40 cellular contexts compared by ENCODE assay signal in the genomic region with DNA sequence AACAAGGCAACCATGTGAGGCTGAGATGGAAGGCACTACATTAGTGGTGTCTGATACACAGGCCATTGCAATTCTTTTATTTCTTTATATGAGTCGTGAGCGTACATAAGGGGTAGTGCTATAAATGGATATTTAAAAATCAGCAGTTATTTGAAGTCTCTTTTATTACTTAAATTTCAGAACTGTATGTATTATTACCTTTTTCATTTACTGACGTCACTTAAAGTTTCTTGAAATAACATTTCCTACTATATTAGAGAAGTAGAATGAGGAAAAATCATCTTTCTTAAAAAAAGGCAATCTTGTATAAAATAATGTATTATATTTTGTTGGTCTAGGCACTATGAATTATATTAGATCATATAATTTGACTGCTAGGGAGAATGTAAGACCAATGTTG.
"Had no signal": no experiment of that assay in that cellular context is flagged by ENCODE, and none has a peak within 500 bp of the region (broad histone marks: within the 10 kb centered on the region; RNA-seq: fewer than 3 reads in every experiment).

No MANE protein-coding gene starts in this region.

- H3K27ac ChIP-seq: adrenal gland, ascending aorta, body of pancreas, brain microvascular endothelial cell, breast epithelium, cardiac muscle cell had no signal

- H3K9me3 ChIP-seq: adrenal gland, body of pancreas had no signal

- H3K27me3 ChIP-seq: adrenal gland, ascending aorta, body of pancreas, brain microvascular endothelial cell, breast epithelium, cardiac muscle cell had no signal

- H3K4me1 ChIP-seq: adrenal gland, ascending aorta, body of pancreas, breast epithelium had no signal

- DNase-seq: activated effector memory CD4-positive, alpha-beta T cell treated with anti-CD3 and anti-CD28 coated beads, Interleukin-2, amount 50 U/mL, for 16 hours; activated effector memory CD4-positive, alpha-beta T cell treated with Interleukin-2 at 50 U/mL for 16 hours; activated gamma-delta T cell; activated gamma-delta T cell treated with Interleukin-2 at 50 U/mL for 16 hours; activated naive CD4-positive, alpha-beta T cell; activated naive CD4-positive, alpha-beta T cell treated with anti-CD3 and anti-CD28 coated beads for 36 hours; activated naive CD4-positive, alpha-beta T cell treated with anti-CD3 and anti-CD28 coated beads, Interleukin-2, amount 10 ng/mL, durations not matched to agents 7 days and 5 days; activated naive CD4-positive, alpha-beta T cell treated with anti-CD3 and anti-CD28 coated beads, Interleukin-2, amount 50 U/mL, for 16 hours; activated naive CD4-positive, alpha-beta T cell treated with Interleukin-2 at 50 U/mL for 16 hours; activated naive CD8-positive, alpha-beta T cell treated with anti-CD3 and anti-CD28 coated beads for 36 hours; activated naive CD8-positive, alpha-beta T cell treated with anti-CD3 and anti-CD28 coated beads, Interleukin-2, amount 10 ng/mL, durations not matched to agents 7 days and 5 days; activated naive CD8-positive, alpha-beta T cell treated with anti-CD3 and anti-CD28 coated beads, Interleukin-2, amount 50 U/mL, for 24 hours; activated T-cell treated with anti-CD3 and anti-CD28 coated beads, Interleukin-2, amount 50 U/mL, for 1 hour; activated T-cell treated with anti-CD3 and anti-CD28 coated beads, Interleukin-2, amount 50 U/mL, for 24 hours; activated T-cell treated with anti-CD3 and anti-CD28 coated beads, Interleukin-2, amount 50 U/mL, for 4 hours; activated T-cell treated with anti-CD3 and anti-CD28 coated beads, Interleukin-2, amount 50 U/mL, for 48 hours; activated T-cell treated with anti-CD3 and anti-CD28 coated beads, Interleukin-2, amount 50 U/mL, for 72 hours; adrenal gland; amniotic stem cell; amygdala; anterior cingulate cortex; aorta; body of pancreas; brain microvascular endothelial cell; caudate nucleus; central memory CD4-positive, alpha-beta T cell; cerebellar nuclear complex had no signal

- ATAC-seq: activated naive CD4-positive, alpha-beta T cell treated with anti-CD3 and anti-CD28 coated beads, Interleukin-2, amount 50 U/mL, for 72 hours; activated naive CD8-positive, alpha-beta T cell treated with anti-CD3 and anti-CD28 coated beads, Interleukin-2, amount 50 U/mL, for 24 hours; activated T-cell treated with anti-CD3 and anti-CD28 coated beads, Interleukin-2, amount 50 U/mL, for 4 hours; activated T-cell treated with anti-CD3 and anti-CD28 coated beads, Interleukin-2, amount 50 U/mL, for 72 hours; activated T-helper 17 cell treated with anti-CD3 and anti-CD28 coated beads, Interleukin-2, amount 50 U/mL, for 72 hours; body of pancreas had no signal

- H3K4me3 ChIP-seq: adrenal gland, ascending aorta, body of pancreas, breast epithelium, cardiac muscle cell had no signal

- H3K36me3 Mint-ChIP-seq: activated naive CD4-positive, alpha-beta T cell treated with anti-CD3 and anti-CD28 coated beads, Interleukin-2, amount 10 ng/mL, durations not matched to agents 7 days and 5 days; activated naive CD4-positive, alpha-beta T cell treated with anti-CD3 and anti-CD28 coated beads, Interleukin-2, amount 50 U/mL, for 24 hours; activated naive CD4-positive, alpha-beta T cell treated with anti-CD3 and anti-CD28 coated beads, Interleukin-2, amount 50 U/mL, for 72 hours; activated naive CD8-positive, alpha-beta T cell; activated naive CD8-positive, alpha-beta T cell treated with anti-CD3 and anti-CD28 coated beads for 36 hours; activated naive CD8-positive, alpha-beta T cell treated with anti-CD3 and anti-CD28 coated beads, Interleukin-2, amount 10 ng/mL, durations not matched to agents 7 days and 5 days; brain had no signal

- H3K4me1 Mint-ChIP-seq: activated naive CD4-positive, alpha-beta T cell treated with anti-CD3 and anti-CD28 coated beads, Interleukin-2, amount 10 ng/mL, durations not matched to agents 7 days and 5 days; activated naive CD4-positive, alpha-beta T cell treated with anti-CD3 and anti-CD28 coated beads, Interleukin-2, amount 50 U/mL, for 24 hours; activated naive CD8-positive, alpha-beta T cell treated with anti-CD3 and anti-CD28 coated beads for 36 hours; activated naive CD8-positive, alpha-beta T cell treated with anti-CD3 and anti-CD28 coated beads, Interleukin-2, amount 10 ng/mL, durations not matched to agents 7 days and 5 days; activated naive CD8-positive, alpha-beta T cell treated with anti-CD3 and anti-CD28 coated beads, Interleukin-2, amount 50 U/mL, for 24 hours; activated T-helper 17 cell treated with anti-CD3 and anti-CD28 coated beads, Interleukin-2, amount 50 U/mL, for 72 hours; brain; central memory CD8-positive, alpha-beta T cell had no signal

- H3K27me3 Mint-ChIP-seq: activated naive CD4-positive, alpha-beta T cell treated with anti-CD3 and anti-CD28 coated beads, Interleukin-2, amount 10 ng/mL, durations not matched to agents 7 days and 5 days; activated naive CD4-positive, alpha-beta T cell treated with anti-CD3 and anti-CD28 coated beads, Interleukin-2, amount 50 U/mL, for 24 hours; activated naive CD8-positive, alpha-beta T cell; activated naive CD8-positive, alpha-beta T cell treated with anti-CD3 and anti-CD28 coated beads for 36 hours; activated naive CD8-positive, alpha-beta T cell treated with anti-CD3 and anti-CD28 coated beads, Interleukin-2, amount 10 ng/mL, durations not matched to agents 7 days and 5 days; activated naive CD8-positive, alpha-beta T cell treated with anti-CD3 and anti-CD28 coated beads, Interleukin-2, amount 50 U/mL, for 24 hours; activated T-cell treated with anti-CD3 and anti-CD28 coated beads, Interleukin-2, amount 50 U/mL, for 24 hours; activated T-helper 17 cell treated with anti-CD3 and anti-CD28 coated beads, Interleukin-2, amount 50 U/mL, for 72 hours; brain; central memory CD8-positive, alpha-beta T cell had no signal

- H3K36me3 ChIP-seq: adrenal gland, ascending aorta, brain microvascular endothelial cell, breast epithelium, cardiac muscle cell had no signal

- H3K4me3 Mint-ChIP-seq: activated naive CD4-positive, alpha-beta T cell treated with anti-CD3 and anti-CD28 coated beads for 36 hours; activated naive CD4-positive, alpha-beta T cell treated with anti-CD3 and anti-CD28 coated beads, Interleukin-2, amount 10 ng/mL, durations not matched to agents 7 days and 5 days; activated naive CD4-positive, alpha-beta T cell treated with anti-CD3 and anti-CD28 coated beads, Interleukin-2, amount 50 U/mL, for 24 hours; activated naive CD8-positive, alpha-beta T cell; activated naive CD8-positive, alpha-beta T cell treated with anti-CD3 and anti-CD28 coated beads for 36 hours; activated naive CD8-positive, alpha-beta T cell treated with anti-CD3 and anti-CD28 coated beads, Interleukin-2, amount 10 ng/mL, durations not matched to agents 7 days and 5 days; activated naive CD8-positive, alpha-beta T cell treated with anti-CD3 and anti-CD28 coated beads, Interleukin-2, amount 50 U/mL, for 24 hours; activated T-cell treated with anti-CD3 and anti-CD28 coated beads, Interleukin-2, amount 50 U/mL, for 24 hours; activated T-cell treated with anti-CD3 and anti-CD28 coated beads, Interleukin-2, amount 50 U/mL, for 4 hours; activated T-cell treated with anti-CD3 and anti-CD28 coated beads, Interleukin-2, amount 50 U/mL, for 72 hours; activated T-helper 1 cell treated with anti-CD3 and anti-CD28 coated beads, Interleukin-12 subunit alpha, Interleukin-12 subunit beta, Interleukin-2, Interleukin-4 antibody, amounts not matched to agents 30 ng/mL and 10 ng/mL and 1 ng/mL, durations not matched to agents 14 hours and 24 hours and 36 hours; activated T-helper 17 cell treated with anti-CD3 and anti-CD28 coated beads, Interleukin-2, amount 50 U/mL, for 72 hours; brain; central memory CD8-positive, alpha-beta T cell had no signal

- FAIRE-seq: astrocyte, bronchial epithelial cell had no signal

- H3K27ac Mint-ChIP-seq: activated naive CD4-positive, alpha-beta T cell treated with anti-CD3 and anti-CD28 coated beads for 36 hours; activated naive CD4-positive, alpha-beta T cell treated with anti-CD3 and anti-CD28 coated beads, Interleukin-2, amount 10 ng/mL, durations not matched to agents 7 days and 5 days; activated naive CD4-positive, alpha-beta T cell treated with anti-CD3 and anti-CD28 coated beads, Interleukin-2, amount 50 U/mL, for 24 hours; activated naive CD4-positive, alpha-beta T cell treated with anti-CD3 and anti-CD28 coated beads, Interleukin-2, amount 50 U/mL, for 72 hours; activated naive CD8-positive, alpha-beta T cell; activated naive CD8-positive, alpha-beta T cell treated with anti-CD3 and anti-CD28 coated beads for 36 hours; activated naive CD8-positive, alpha-beta T cell treated with anti-CD3 and anti-CD28 coated beads, Interleukin-2, amount 10 ng/mL, durations not matched to agents 7 days and 5 days; activated naive CD8-positive, alpha-beta T cell treated with anti-CD3 and anti-CD28 coated beads, Interleukin-2, amount 50 U/mL, for 24 hours; activated T-cell treated with anti-CD3 and anti-CD28 coated beads, Interleukin-2, amount 50 U/mL, for 24 hours; activated T-cell treated with anti-CD3 and anti-CD28 coated beads, Interleukin-2, amount 50 U/mL, for 72 hours; activated T-helper 1 cell treated with anti-CD3 and anti-CD28 coated beads, Interleukin-12 subunit alpha, Interleukin-12 subunit beta, Interleukin-2, Interleukin-4 antibody, amounts not matched to agents 30 ng/mL and 10 ng/mL and 1 ng/mL, durations not matched to agents 14 hours and 24 hours and 36 hours; activated T-helper 17 cell treated with anti-CD3 and anti-CD28 coated beads, Interleukin-2, amount 50 U/mL, for 72 hours; activated T-helper 2 cell treated with anti-CD3 and anti-CD28 coated beads, Interferon-gamma antibody, Interleukin-2, Interleukin-4, amounts not matched to agents 10 μg/mL and 5 μg/mL and 100 μg/mL, durations not matched to agents 14 hours and 24 hours and 36 hours; brain had no signal
